ENCODE assay signal across 1 cellular context in the genomic region with DNA sequence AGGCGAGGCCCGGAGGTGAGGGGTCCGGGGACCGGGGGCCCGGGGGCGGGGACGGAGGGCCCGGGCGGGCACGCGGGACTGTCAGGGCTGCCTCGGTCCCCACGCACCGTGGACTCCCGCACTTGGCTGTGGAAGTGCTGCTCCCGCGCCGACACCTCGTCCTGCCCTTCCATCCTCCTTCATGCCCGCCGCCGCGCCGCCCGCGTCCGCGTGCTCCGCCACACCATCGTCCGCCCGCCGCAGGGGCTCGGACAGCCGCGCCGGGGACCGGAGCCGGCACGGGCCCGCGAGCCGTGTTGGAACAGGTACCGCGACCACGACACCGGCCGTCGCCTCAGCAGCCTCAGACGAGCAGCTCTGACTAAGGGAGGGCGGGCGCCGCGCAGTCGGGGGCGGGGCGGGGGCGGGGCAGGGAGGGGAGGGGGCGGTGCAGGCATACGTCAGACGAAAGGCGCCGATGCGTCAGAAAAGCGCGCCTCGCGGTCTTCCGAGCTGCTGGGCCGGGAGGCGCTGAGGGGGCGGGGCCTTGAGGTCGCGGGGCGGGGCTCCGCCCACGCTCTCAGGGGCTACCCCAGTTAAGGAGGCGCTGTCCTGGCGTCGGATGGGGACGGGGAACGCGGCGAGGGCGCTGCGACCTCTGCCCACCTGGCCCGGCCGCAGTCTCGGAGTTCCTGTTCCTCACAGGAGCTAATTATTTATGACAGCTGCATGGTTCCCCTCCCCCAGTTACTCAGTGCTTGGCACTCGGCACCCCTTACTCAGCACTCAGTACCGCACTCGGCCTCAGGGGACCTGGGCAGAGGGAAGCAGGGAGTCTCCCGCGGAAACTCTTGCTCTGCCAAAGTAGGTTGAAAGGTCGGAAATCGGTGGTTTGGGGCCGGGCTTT.
TF ChIP-seq lines count a peak whose summit lies in the region.

Gene LMBR1 (minus strand): TSS at position 363 of the 886 bp plus-strand sequence. CDS start 190 bp downstream, at position 173.

TF ChIP-seq in K562, 482 proteins besides CTCF, POLR2A, EP300 and RAD21 (continued from another document and continues in another):
- TF ChIP-seq, protein P1, sequence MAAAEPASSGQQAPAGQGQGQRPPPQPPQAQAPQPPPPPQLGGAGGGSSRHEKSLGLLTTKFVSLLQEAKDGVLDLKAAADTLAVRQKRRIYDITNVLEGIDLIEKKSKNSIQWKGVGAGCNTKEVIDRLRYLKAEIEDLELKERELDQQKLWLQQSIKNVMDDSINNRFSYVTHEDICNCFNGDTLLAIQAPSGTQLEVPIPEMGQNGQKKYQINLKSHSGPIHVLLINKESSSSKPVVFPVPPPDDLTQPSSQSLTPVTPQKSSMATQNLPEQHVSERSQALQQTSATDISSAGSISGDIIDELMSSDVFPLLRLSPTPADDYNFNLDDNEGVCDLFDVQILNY (CRISPR knock-in tag; IDR thresholded peaks at IDR 0.05) = peak; percentile 73; the same call in 1 of the 2 replicates
- TF ChIP-seq ZNF830 (CRISPR knock-in tag; IDR thresholded peaks at IDR 0.05) = no peak
- TF ChIP-seq SMC3 (conservative IDR thresholded peaks at IDR 0.05; ENCODE audit: insufficient read depth, low read depth, low read length) = 0 out of 2 replicates have a peak, but pooled peaks have one; percentile 17
- TF ChIP-seq, protein P2, sequence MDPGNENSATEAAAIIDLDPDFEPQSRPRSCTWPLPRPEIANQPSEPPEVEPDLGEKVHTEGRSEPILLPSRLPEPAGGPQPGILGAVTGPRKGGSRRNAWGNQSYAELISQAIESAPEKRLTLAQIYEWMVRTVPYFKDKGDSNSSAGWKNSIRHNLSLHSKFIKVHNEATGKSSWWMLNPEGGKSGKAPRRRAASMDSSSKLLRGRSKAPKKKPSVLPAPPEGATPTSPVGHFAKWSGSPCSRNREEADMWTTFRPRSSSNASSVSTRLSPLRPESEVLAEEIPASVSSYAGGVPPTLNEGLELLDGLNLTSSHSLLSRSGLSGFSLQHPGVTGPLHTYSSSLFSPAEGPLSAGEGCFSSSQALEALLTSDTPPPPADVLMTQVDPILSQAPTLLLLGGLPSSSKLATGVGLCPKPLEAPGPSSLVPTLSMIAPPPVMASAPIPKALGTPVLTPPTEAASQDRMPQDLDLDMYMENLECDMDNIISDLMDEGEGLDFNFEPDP (CRISPR knock-in tag; IDR thresholded peaks at IDR 0.05) = peak; percentile 57; the same call in 1 of the 2 replicates
- TF ChIP-seq HOMEZ (CRISPR knock-in tag; IDR thresholded peaks at IDR 0.05) = 0 out of 2 replicates have a peak, but pooled peaks have one; percentile 18
- peak; percentile 77; the same call in 1 of the 2 replicates for TF ChIP-seq FOXK1 (CRISPR knock-in tag; IDR thresholded peaks at IDR 0.05; ENCODE audit: borderline replicate concordance)
- peak; percentile 96 for TF ChIP-seq ATF1 (CRISPR knock-in tag; IDR thresholded peaks at IDR 0.05)
- TF ChIP-seq ATF1 (tag; IDR thresholded peaks at IDR 0.05) = peak; percentile 96
- TF ChIP-seq, protein P3, sequence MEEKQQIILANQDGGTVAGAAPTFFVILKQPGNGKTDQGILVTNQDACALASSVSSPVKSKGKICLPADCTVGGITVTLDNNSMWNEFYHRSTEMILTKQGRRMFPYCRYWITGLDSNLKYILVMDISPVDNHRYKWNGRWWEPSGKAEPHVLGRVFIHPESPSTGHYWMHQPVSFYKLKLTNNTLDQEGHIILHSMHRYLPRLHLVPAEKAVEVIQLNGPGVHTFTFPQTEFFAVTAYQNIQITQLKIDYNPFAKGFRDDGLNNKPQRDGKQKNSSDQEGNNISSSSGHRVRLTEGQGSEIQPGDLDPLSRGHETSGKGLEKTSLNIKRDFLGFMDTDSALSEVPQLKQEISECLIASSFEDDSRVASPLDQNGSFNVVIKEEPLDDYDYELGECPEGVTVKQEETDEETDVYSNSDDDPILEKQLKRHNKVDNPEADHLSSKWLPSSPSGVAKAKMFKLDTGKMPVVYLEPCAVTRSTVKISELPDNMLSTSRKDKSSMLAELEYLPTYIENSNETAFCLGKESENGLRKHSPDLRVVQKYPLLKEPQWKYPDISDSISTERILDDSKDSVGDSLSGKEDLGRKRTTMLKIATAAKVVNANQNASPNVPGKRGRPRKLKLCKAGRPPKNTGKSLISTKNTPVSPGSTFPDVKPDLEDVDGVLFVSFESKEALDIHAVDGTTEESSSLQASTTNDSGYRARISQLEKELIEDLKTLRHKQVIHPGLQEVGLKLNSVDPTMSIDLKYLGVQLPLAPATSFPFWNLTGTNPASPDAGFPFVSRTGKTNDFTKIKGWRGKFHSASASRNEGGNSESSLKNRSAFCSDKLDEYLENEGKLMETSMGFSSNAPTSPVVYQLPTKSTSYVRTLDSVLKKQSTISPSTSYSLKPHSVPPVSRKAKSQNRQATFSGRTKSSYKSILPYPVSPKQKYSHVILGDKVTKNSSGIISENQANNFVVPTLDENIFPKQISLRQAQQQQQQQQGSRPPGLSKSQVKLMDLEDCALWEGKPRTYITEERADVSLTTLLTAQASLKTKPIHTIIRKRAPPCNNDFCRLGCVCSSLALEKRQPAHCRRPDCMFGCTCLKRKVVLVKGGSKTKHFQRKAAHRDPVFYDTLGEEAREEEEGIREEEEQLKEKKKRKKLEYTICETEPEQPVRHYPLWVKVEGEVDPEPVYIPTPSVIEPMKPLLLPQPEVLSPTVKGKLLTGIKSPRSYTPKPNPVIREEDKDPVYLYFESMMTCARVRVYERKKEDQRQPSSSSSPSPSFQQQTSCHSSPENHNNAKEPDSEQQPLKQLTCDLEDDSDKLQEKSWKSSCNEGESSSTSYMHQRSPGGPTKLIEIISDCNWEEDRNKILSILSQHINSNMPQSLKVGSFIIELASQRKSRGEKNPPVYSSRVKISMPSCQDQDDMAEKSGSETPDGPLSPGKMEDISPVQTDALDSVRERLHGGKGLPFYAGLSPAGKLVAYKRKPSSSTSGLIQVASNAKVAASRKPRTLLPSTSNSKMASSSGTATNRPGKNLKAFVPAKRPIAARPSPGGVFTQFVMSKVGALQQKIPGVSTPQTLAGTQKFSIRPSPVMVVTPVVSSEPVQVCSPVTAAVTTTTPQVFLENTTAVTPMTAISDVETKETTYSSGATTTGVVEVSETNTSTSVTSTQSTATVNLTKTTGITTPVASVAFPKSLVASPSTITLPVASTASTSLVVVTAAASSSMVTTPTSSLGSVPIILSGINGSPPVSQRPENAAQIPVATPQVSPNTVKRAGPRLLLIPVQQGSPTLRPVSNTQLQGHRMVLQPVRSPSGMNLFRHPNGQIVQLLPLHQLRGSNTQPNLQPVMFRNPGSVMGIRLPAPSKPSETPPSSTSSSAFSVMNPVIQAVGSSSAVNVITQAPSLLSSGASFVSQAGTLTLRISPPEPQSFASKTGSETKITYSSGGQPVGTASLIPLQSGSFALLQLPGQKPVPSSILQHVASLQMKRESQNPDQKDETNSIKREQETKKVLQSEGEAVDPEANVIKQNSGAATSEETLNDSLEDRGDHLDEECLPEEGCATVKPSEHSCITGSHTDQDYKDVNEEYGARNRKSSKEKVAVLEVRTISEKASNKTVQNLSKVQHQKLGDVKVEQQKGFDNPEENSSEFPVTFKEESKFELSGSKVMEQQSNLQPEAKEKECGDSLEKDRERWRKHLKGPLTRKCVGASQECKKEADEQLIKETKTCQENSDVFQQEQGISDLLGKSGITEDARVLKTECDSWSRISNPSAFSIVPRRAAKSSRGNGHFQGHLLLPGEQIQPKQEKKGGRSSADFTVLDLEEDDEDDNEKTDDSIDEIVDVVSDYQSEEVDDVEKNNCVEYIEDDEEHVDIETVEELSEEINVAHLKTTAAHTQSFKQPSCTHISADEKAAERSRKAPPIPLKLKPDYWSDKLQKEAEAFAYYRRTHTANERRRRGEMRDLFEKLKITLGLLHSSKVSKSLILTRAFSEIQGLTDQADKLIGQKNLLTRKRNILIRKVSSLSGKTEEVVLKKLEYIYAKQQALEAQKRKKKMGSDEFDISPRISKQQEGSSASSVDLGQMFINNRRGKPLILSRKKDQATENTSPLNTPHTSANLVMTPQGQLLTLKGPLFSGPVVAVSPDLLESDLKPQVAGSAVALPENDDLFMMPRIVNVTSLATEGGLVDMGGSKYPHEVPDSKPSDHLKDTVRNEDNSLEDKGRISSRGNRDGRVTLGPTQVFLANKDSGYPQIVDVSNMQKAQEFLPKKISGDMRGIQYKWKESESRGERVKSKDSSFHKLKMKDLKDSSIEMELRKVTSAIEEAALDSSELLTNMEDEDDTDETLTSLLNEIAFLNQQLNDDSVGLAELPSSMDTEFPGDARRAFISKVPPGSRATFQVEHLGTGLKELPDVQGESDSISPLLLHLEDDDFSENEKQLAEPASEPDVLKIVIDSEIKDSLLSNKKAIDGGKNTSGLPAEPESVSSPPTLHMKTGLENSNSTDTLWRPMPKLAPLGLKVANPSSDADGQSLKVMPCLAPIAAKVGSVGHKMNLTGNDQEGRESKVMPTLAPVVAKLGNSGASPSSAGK (IDR thresholded peaks at IDR 0.05) = peak; percentile 70
- peak; percentile 68; the same call in 1 of the 2 replicates for TF ChIP-seq SMARCA4 (IDR thresholded peaks at IDR 0.05)
- no peak for TF ChIP-seq FOXJ3 (CRISPR knock-in tag; IDR thresholded peaks at IDR 0.05)
- 0 out of 2 replicates have a peak, but pooled peaks have one; percentile 45 for TF ChIP-seq RHOXF2B (CRISPR knock-in tag; conservative IDR thresholded peaks at IDR 0.05)
- TF ChIP-seq, protein P4, sequence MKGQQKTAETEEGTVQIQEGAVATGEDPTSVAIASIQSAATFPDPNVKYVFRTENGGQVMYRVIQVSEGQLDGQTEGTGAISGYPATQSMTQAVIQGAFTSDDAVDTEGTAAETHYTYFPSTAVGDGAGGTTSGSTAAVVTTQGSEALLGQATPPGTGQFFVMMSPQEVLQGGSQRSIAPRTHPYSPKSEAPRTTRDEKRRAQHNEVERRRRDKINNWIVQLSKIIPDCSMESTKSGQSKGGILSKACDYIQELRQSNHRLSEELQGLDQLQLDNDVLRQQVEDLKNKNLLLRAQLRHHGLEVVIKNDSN (CRISPR knock-in tag; IDR thresholded peaks at IDR 0.05) = no peak
- TF ChIP-seq, protein P5, sequence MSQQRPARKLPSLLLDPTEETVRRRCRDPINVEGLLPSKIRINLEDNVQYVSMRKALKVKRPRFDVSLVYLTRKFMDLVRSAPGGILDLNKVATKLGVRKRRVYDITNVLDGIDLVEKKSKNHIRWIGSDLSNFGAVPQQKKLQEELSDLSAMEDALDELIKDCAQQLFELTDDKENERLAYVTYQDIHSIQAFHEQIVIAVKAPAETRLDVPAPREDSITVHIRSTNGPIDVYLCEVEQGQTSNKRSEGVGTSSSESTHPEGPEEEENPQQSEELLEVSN (IDR thresholded peaks at IDR 0.05; ENCODE audit: borderline replicate concordance in 1 of 2, extremely low read depth in 1 of 2, insufficient read depth in 1 of 2, insufficient read length in 1 of 2, low read depth in 1 of 2, low read length in 1 of 2, poor library complexity in 1 of 2, severe bottlenecking in 1 of 2) = peak; percentile 70 to 92
- TF ChIP-seq ARNT (IDR thresholded peaks at IDR 0.05) = peak in 1 of 2 experiments; percentile 33; a peak in 1 of 4 replicates
- no peak for TF ChIP-seq SNAPC5 (CRISPR knock-in tag; IDR thresholded peaks at IDR 0.05)
- peak; percentile 42 for TF ChIP-seq RBM22 (IDR thresholded peaks at IDR 0.05; ENCODE audit: low read depth, low read length, poor library complexity, severe bottlenecking)
- peak; percentile 66 for TF ChIP-seq SMARCC2 (IDR thresholded peaks at IDR 0.05; ENCODE audit: low read depth)
- TF ChIP-seq ELF1 (tag; IDR thresholded peaks at IDR 0.05) = peak; percentile 70
- TF ChIP-seq ZKSCAN8 (CRISPR knock-in tag; IDR thresholded peaks at IDR 0.05) = no peak
- TF ChIP-seq FIP1L1 (IDR thresholded peaks at IDR 0.05; ENCODE audit: low read depth, low read length, poor library complexity, severe bottlenecking) = no peak
- TF ChIP-seq DACH1 (IDR thresholded peaks at IDR 0.05; ENCODE audit: partially characterized antibody) = peak; percentile 46
- TF ChIP-seq, protein P6, sequence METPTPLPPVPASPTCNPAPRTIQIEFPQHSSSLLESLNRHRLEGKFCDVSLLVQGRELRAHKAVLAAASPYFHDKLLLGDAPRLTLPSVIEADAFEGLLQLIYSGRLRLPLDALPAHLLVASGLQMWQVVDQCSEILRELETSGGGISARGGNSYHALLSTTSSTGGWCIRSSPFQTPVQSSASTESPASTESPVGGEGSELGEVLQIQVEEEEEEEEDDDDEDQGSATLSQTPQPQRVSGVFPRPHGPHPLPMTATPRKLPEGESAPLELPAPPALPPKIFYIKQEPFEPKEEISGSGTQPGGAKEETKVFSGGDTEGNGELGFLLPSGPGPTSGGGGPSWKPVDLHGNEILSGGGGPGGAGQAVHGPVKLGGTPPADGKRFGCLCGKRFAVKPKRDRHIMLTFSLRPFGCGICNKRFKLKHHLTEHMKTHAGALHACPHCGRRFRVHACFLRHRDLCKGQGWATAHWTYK (CRISPR knock-in tag; IDR thresholded peaks at IDR 0.05) = peak; percentile 46
- peak; percentile 91; the same call in 1 of the 2 replicates for TF ChIP-seq NBN (IDR thresholded peaks at IDR 0.05; ENCODE audit: low read depth)
- 0 out of 2 replicates have a peak, but pooled peaks have one; percentile 18 for TF ChIP-seq ZNF740 (CRISPR knock-in tag; IDR thresholded peaks at IDR 0.05)
- TF ChIP-seq ZNF740 (tag; IDR thresholded peaks at IDR 0.05) = no peak
- peak; percentile 64 for TF ChIP-seq SMARCE1 (IDR thresholded peaks at IDR 0.05)
- peak in 1 of 2 experiments; percentile 86; a peak in 2 of 4 replicates for TF ChIP-seq TBL1XR1 (IDR thresholded peaks at IDR 0.05; ENCODE audit: low read length in 2 of 2)
- TF ChIP-seq TRIM28 (IDR thresholded peaks at IDR 0.05) = peak; percentile 71
- TF ChIP-seq ZNF280B (CRISPR knock-in tag; IDR thresholded peaks at IDR 0.05) = no peak
